14 cellular contexts compared by ENCODE assay signal in genomic region chr14:72690324-72690723, GRCh38.
DNase-seq lines count a peak whose midpoint lies in the region; ATAC-seq, FAIRE-seq and TF ChIP-seq lines count a peak whose summit lies in the region.
"Had no signal": no experiment of that assay in that cellular context is flagged by ENCODE, and none has a peak within 500 bp of the region (broad histone marks: within the 10 kb centered on the region; RNA-seq: fewer than 3 reads in every experiment).

No MANE protein-coding gene starts in this region.

- H3K9ac ChIP-seq in GM12878 (ENCODE audit: control insufficient read depth, insufficient read depth, low read length) (no peak overlapping the region), neuronal stem cell (ENCODE audit: low read depth, low read length, poor library complexity) (peak overlapping the region; percentile 5)

- peak overlapping the region; percentile 53 for H2AK5ac ChIP-seq in neuronal stem cell (ENCODE audit: low read depth, low read length)

- RAD21 ChIA-PET in GM12878 (lab: Charles Lee; ENCODE audit: unreplicated experiment), result no interaction called here

- peak overlapping the region; percentile 51 for H3K18ac ChIP-seq in neuronal stem cell (ENCODE audit: low read length)

- CTCF ChIA-PET in GM12878 (lab: Yijun Ruan, JAX), result no interaction called here

- H3K4ac ChIP-seq in neuronal stem cell (ENCODE audit: low read length), result peak overlapping the region; percentile 61

- ATAC-seq in left ventricle myocardium superior, result no peak
- ATAC-seq in GM12878, result no peak
- ATAC-seq: CD8-positive, alpha-beta T cell; K562 had no signal

- no peaks in the 10 kb centered on the region for H3K27me3 ChIP-seq in cardiac muscle cell
- no peaks in the 10 kb centered on the region for H3K27me3 ChIP-seq in GM12878 (replicated peaks in 1 of 2; ENCODE audit: control insufficient read depth in 2 of 2, insufficient read depth in 2 of 2, low read length in 1 of 2)
- H3K27me3 ChIP-seq in neuronal stem cell (ENCODE audit: control insufficient read depth in 3 of 3, insufficient read depth in 3 of 3, low read depth in 1 of 3, low read length in 3 of 3), result no peaks in the 10 kb centered on the region

- WGBS in GM12878 (ENCODE audit: insufficient coverage, insufficient replicate concordance, low lambda C conversion rate, missing lambda C conversion rate), result 90% methylated on average over 14 of the region's 14 CpGs
- WGBS in neuronal stem cell (ENCODE audit: extremely low coverage in 2 of 2, insufficient read length in 2 of 2, insufficient replicate concordance in 1 of 2), 2 donors, result no CpG with 5 or more reads among the region's 14 CpGs

- no peak overlapping the region for H3K4me3 ChIP-seq in cardiac muscle cell
- H3K4me3 ChIP-seq in GM12878, result no peak overlapping the region
- peak overlapping the region in 1 of 2 donors; percentile 64 for H3K4me3 ChIP-seq in neuronal stem cell (ENCODE audit: low read length in 2 of 2)
- H3K4me3 ChIP-seq: K562 had no signal

- H3K4me2 ChIP-seq in GM12878 (ENCODE audit: control insufficient read depth, insufficient read depth), result no peak overlapping the region
- H3K4me2 ChIP-seq in neuronal stem cell (ENCODE audit: insufficient read depth, low read length, poor library complexity, severe bottlenecking), result no peak overlapping the region

- H3K9me3 ChIP-seq in cardiac muscle cell (ENCODE audit: low read depth) (no peaks in the 10 kb centered on the region), GM12878 (replicated peaks; ENCODE audit: control insufficient read depth, insufficient read depth, low read length) (no peaks in the 10 kb centered on the region), neuronal stem cell (replicated peaks in 1 of 2; ENCODE audit: control insufficient read depth in 2 of 2, insufficient read depth in 1 of 2, low read depth in 1 of 2, low read length in 2 of 2) (peaks cover 0 to 2% of the 10 kb centered on the region in 2 donors)

- peak overlapping the region; percentile 51 for H2BK12ac ChIP-seq in neuronal stem cell (ENCODE audit: low read length)

- no peak overlapping the region for H4K91ac ChIP-seq in neuronal stem cell (ENCODE audit: low read depth, low read length, poor library complexity)

- H3K27ac ChIP-seq in cardiac muscle cell (peak overlapping the region; percentile 11), GM12878 (ENCODE audit: control insufficient read depth, insufficient read depth) (no peak overlapping the region), neuronal stem cell (replicated peaks; ENCODE audit: low read length) (no peak overlapping the region)
- H3K27ac ChIP-seq: 22Rv1 had no signal

- POLR2A ChIA-PET in GM12878 (lab: Charles Lee), result interaction anchor here (0.6 kb wide), 1 partner anchor 9 kb away, joined by 4 read pairs; no protein-coding TSS in a partner anchor

- TF ChIP-seq EP300 in GM12878 (IDR thresholded peaks at IDR 0.05; ENCODE audit: borderline replicate concordance in 1 of 2, control insufficient read depth in 1 of 2, low read depth in 2 of 2, low read length in 2 of 2), result no peak

- H3K4me1 ChIP-seq in cardiac muscle cell (ENCODE audit: low read depth) (peaks cover 28% of the 10 kb centered on the region), GM12878 (ENCODE audit: control insufficient read depth, insufficient read depth, low read length) (no peaks in the 10 kb centered on the region), neuronal stem cell (ENCODE audit: control insufficient read depth in 2 of 2, insufficient read depth in 1 of 2, low read depth in 1 of 2, low read length in 2 of 2) (peaks cover 10 to 17% of the 10 kb centered on the region in 2 donors)

- TF ChIP-seq RAD21 in GM12878 (IDR thresholded peaks at IDR 0.05; ENCODE audit: insufficient read depth, low read depth, low read length), result no peak

- no peak for FAIRE-seq in GM12878 (lab: Jason Lieb, UNC)
- FAIRE-seq: H54, K562 had no signal

- H3K14ac ChIP-seq in neuronal stem cell (ENCODE audit: low read length), result peak overlapping the region; percentile 60

- peak overlapping the region; percentile 22 for H3K23ac ChIP-seq in neuronal stem cell (ENCODE audit: low read depth, low read length, poor library complexity)

- H3K79me1 ChIP-seq in neuronal stem cell (ENCODE audit: low read depth, low read length), result no peaks in the 10 kb centered on the region

- no peak for TF ChIP-seq POLR2A in GM12878 (IDR thresholded peaks at IDR 0.05; ENCODE audit: low read depth, low read length)

- no peak overlapping the region for H2BK15ac ChIP-seq in neuronal stem cell (ENCODE audit: low read length)

- H3K79me2 ChIP-seq in GM12878 (ENCODE audit: control insufficient read depth, insufficient read depth, low read length), result no peaks in the 10 kb centered on the region

- peak overlapping the region; percentile 49 for H2BK5ac ChIP-seq in neuronal stem cell (ENCODE audit: low read length)

- SMC1A ChIA-PET in GM12878 (lab: Charles Lee; ENCODE audit: uncharacterized antibody, unreplicated experiment), result no interaction called here

- DNase-seq in cardiac muscle cell (ENCODE audit: low read depth in 1 of 2, low spot score in 1 of 2), result no peak
- no peak for DNase-seq in left ventricle myocardium superior
- no peak for DNase-seq in GM12878 (ENCODE audit: low read depth, low spot score)
- DNase-seq in neuronal stem cell (ENCODE audit: low spot score), result no peak
- DNase-seq in activated T-cell treated with anti-CD3 and anti-CD28 coated beads for 4 hours, result no peak
- DNase-seq in NCI-H446 (lab: John Stamatoyannopoulos, UW), result no peak
- no peak for DNase-seq in activated effector memory CD4-positive, alpha-beta T cell treated with anti-CD3 and anti-CD28 coated beads, Interleukin-2, amount 50 U/mL, for 16 hours
- DNase-seq: CD8-positive, alpha-beta T cell; COR-L47; DND-41; GDM1 had no signal

- H2AFZ ChIP-seq in GM12878 (ENCODE audit: control insufficient read depth, low read depth, low read length), result no peak overlapping the region
- H2AFZ ChIP-seq in neuronal stem cell (ENCODE audit: low read length), result no peak overlapping the region

- H4K8ac ChIP-seq in neuronal stem cell (ENCODE audit: low read depth, low read length), result no peak overlapping the region

- no peaks in the 10 kb centered on the region for H4K20me1 ChIP-seq in GM12878 (ENCODE audit: control insufficient read depth, insufficient read depth)

- TF ChIP-seq CTCF in cardiac muscle cell (IDR thresholded peaks at IDR 0.05; ENCODE audit: low read depth, low read length) (no peak), GM12878 (IDR thresholded peaks at IDR 0.05 in 2 of 3, conservative IDR thresholded peaks at IDR 0.05 in 1 of 3; ENCODE audit: control insufficient read depth in 2 of 3, extremely low read depth in 1 of 3, insufficient read depth in 1 of 3, low read depth in 3 of 3, low read length in 3 of 3) (no peak)

- H3K36me3 ChIP-seq in cardiac muscle cell (peaks cover 9% of the 10 kb centered on the region), GM12878 (ENCODE audit: control insufficient read depth in 2 of 2, insufficient read depth in 2 of 2, low read length in 1 of 2) (no peaks in the 10 kb centered on the region), neuronal stem cell (replicated peaks in 1 of 2; ENCODE audit: control insufficient read depth in 2 of 2, insufficient read depth in 2 of 2, low read length in 2 of 2) (peaks cover 0 to 3% of the 10 kb centered on the region in 2 donors)

- in situ Hi-C loops in GM12878 (cut with MboI), result no loop called here

- no peak overlapping the region for H2BK120ac ChIP-seq in neuronal stem cell (ENCODE audit: low read depth, low read length)

- BruUV-seq in GM12878 (replicated peaks; lab: Mats Ljungman, UMichigan), result no TSS peak

- intact Hi-C loops in left ventricle myocardium superior (cut with micrococcal nuclease) (no loop called here), GM12878 (cut with micrococcal nuclease; ENCODE audit: unreplicated experiment) (no loop called here)

TF ChIP-seq in GM12878, 131 proteins besides CTCF, POLR2A, EP300 and RAD21:
- TF ChIP-seq, protein P1, sequence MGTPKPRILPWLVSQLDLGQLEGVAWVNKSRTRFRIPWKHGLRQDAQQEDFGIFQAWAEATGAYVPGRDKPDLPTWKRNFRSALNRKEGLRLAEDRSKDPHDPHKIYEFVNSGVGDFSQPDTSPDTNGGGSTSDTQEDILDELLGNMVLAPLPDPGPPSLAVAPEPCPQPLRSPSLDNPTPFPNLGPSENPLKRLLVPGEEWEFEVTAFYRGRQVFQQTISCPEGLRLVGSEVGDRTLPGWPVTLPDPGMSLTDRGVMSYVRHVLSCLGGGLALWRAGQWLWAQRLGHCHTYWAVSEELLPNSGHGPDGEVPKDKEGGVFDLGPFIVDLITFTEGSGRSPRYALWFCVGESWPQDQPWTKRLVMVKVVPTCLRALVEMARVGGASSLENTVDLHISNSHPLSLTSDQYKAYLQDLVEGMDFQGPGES (IDR thresholded peaks at IDR 0.05), result no peak
- TF ChIP-seq HDGF (IDR thresholded peaks at IDR 0.05), result 0 out of 2 replicates have a peak, but pooled peaks have one; percentile 43
- TF ChIP-seq, protein P2, sequence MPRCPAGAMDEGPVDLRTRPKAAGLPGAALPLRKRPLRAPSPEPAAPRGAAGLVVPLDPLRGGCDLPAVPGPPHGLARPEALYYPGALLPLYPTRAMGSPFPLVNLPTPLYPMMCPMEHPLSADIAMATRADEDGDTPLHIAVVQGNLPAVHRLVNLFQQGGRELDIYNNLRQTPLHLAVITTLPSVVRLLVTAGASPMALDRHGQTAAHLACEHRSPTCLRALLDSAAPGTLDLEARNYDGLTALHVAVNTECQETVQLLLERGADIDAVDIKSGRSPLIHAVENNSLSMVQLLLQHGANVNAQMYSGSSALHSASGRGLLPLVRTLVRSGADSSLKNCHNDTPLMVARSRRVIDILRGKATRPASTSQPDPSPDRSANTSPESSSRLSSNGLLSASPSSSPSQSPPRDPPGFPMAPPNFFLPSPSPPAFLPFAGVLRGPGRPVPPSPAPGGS (IDR thresholded peaks at IDR 0.05; ENCODE audit: borderline replicate concordance, insufficient read depth, low read depth, low read length, poor library complexity, severe bottlenecking), result peak; percentile 67
TF ChIP-seq in GM12878: peak in this region for 2.
